In genomic region chr20:64041040-64041780, GRCh38 we compare ENCODE assay signal across 10 cellular contexts. TPM values are rescaled to one million over a fixed set of nuclear protein-coding genes. Genes with fewer than 3 reads are reported as not detected.
DNase-seq lines count a peak whose midpoint lies in the region; ATAC-seq and TF ChIP-seq lines count a peak whose summit lies in the region.
"Had no signal": no experiment of that assay in that cellular context is flagged by ENCODE, and none has a peak within 500 bp of the region (broad histone marks: within the 10 kb centered on the region; RNA-seq: fewer than 3 reads in every experiment).

No MANE protein-coding gene starts in this region.

- peak overlapping the region; percentile 74 for H3K4me3 Mint-ChIP-seq in activated T-cell treated with anti-CD3 and anti-CD28 coated beads, Interleukin-2, amount 50 U/mL, for 24 hours
- H3K4me3 Mint-ChIP-seq in central memory CD8-positive, alpha-beta T cell, result peak overlapping the region; percentile 73
- no peak overlapping the region for H3K4me3 Mint-ChIP-seq in neural progenitor cell

- peaks cover 29 to 94% (median 66%) of the 10 kb centered on the region in 6 donors for H3K4me1 ChIP-seq in spleen
- peaks cover 26% of the 10 kb centered on the region for H3K4me1 ChIP-seq in neural progenitor cell
- H3K4me1 ChIP-seq in testis, result peaks cover 19% of the 10 kb centered on the region

- H3K79me2 ChIP-seq in neural progenitor cell (ENCODE audit: low read depth), result no peaks in the 10 kb centered on the region

- intact Hi-C loops in spleen (cut with DNase I; ENCODE audit: low total_unique reads) (no loop called here), testis (cut with DNase I; ENCODE audit: low total_unique reads) (no loop called here)

- H3K9me3 ChIP-seq in spleen, result no peaks in the 10 kb centered on the region
- H3K9me3 ChIP-seq in neural progenitor cell (ENCODE audit: low read depth), result no peaks in the 10 kb centered on the region
- no peaks in the 10 kb centered on the region for H3K9me3 ChIP-seq in testis
- H3K9me3 ChIP-seq: SJSA1 had no signal

- no peak overlapping the region for H3K4me3 ChIP-seq in NB4 (ENCODE audit: low read depth, low read length)
- peak overlapping the region in 4 of 8 donors; percentile 49 to 71 (median 51) for H3K4me3 ChIP-seq in spleen
- H3K4me3 ChIP-seq in neural progenitor cell, result no peak overlapping the region
- H3K4me3 ChIP-seq in testis, result no peak overlapping the region
- H3K4me3 ChIP-seq: SJSA1 had no signal

- TF ChIP-seq CTCF in NB4 (IDR thresholded peaks at IDR 0.05; ENCODE audit: low read depth, low read length) (no peak), spleen (IDR thresholded peaks at IDR 0.05 in 8 of 11, conservative IDR thresholded peaks at IDR 0.05 in 3 of 11) (no peak), neural progenitor cell (IDR thresholded peaks at IDR 0.05) (no peak), testis (IDR thresholded peaks at IDR 0.05) (no peak)

- no peak overlapping the region for H3K9ac ChIP-seq in neural progenitor cell

- no peak for ATAC-seq in central memory CD8-positive, alpha-beta T cell (replicated peaks; ENCODE audit: extremely low read depth, poor library complexity, severe bottlenecking)

- peaks cover 41% of the 10 kb centered on the region for H3K4me1 Mint-ChIP-seq in activated T-cell treated with anti-CD3 and anti-CD28 coated beads, Interleukin-2, amount 50 U/mL, for 24 hours (ENCODE audit: low read depth)
- H3K4me1 Mint-ChIP-seq in central memory CD8-positive, alpha-beta T cell, result peaks cover 42% of the 10 kb centered on the region
- H3K4me1 Mint-ChIP-seq in neural progenitor cell, result peaks cover 16% of the 10 kb centered on the region

- H3K27ac Mint-ChIP-seq in activated T-cell treated with anti-CD3 and anti-CD28 coated beads, Interleukin-2, amount 50 U/mL, for 24 hours, result peak overlapping the region; percentile 31
- H3K27ac Mint-ChIP-seq in central memory CD8-positive, alpha-beta T cell (ENCODE audit: low read depth), result no peak overlapping the region
- no peak overlapping the region for H3K27ac Mint-ChIP-seq in neural progenitor cell

- H3K9me3 Mint-ChIP-seq in activated T-cell treated with anti-CD3 and anti-CD28 coated beads, Interleukin-2, amount 50 U/mL, for 24 hours, result no peaks in the 10 kb centered on the region
- H3K9me3 Mint-ChIP-seq in central memory CD8-positive, alpha-beta T cell, result no peaks in the 10 kb centered on the region
- no peaks in the 10 kb centered on the region for H3K9me3 Mint-ChIP-seq in neural progenitor cell

- H3K36me3 ChIP-seq in spleen (no peaks in the 10 kb centered on the region), neural progenitor cell (no peaks in the 10 kb centered on the region), testis (ENCODE audit: low read depth, missing control alignments) (no peaks in the 10 kb centered on the region)

- TF ChIP-seq POLR2A in NB4 (IDR thresholded peaks at IDR 0.05; ENCODE audit: extremely low read depth, insufficient read length) (no peak), spleen (IDR thresholded peaks at IDR 0.05) (no peak), testis (IDR thresholded peaks at IDR 0.05) (no peak)

- WGBS in spleen, 5 donors, result 46 to 60% (median 53%) methylated on average over 9 to 15 of the region's 15 CpGs
- 46 to 53% methylated on average over 11 to 15 of the region's 15 CpGs for WGBS in testis, 2 donors

- H4K20me1 ChIP-seq in neural progenitor cell (ENCODE audit: low read depth), result peaks cover 33% of the 10 kb centered on the region

- DNase-seq in activated T-cell treated with anti-CD3 and anti-CD28 coated beads, Interleukin-2, amount 50 U/mL, for 24 hours, result peak; percentile 41
- DNase-seq in activated T-cell treated with anti-CD3 and anti-CD28 coated beads for 4 hours (no peak), NB4 (ENCODE audit: low read depth) (peak; percentile 90), spleen (peak; percentile 74), neural progenitor cell (ENCODE audit: low spot score) (no peak), testis (no peak)
- DNase-seq in central memory CD8-positive, alpha-beta T cell (ENCODE audit: low spot score in 2 of 2), result no peak
- DNase-seq in central memory CD4-positive, alpha-beta T cell, result no peak
- DNase-seq: occipital lobe had no signal

- H3F3A ChIP-seq in neural progenitor cell (ENCODE audit: low read depth), result peaks cover 15% of the 10 kb centered on the region

- no peaks in the 10 kb centered on the region for H3K36me3 Mint-ChIP-seq in activated T-cell treated with anti-CD3 and anti-CD28 coated beads, Interleukin-2, amount 50 U/mL, for 24 hours (ENCODE audit: low read depth)
- peaks cover 11% of the 10 kb centered on the region for H3K36me3 Mint-ChIP-seq in central memory CD8-positive, alpha-beta T cell (ENCODE audit: insufficient read depth)
- no peaks in the 10 kb centered on the region for H3K36me3 Mint-ChIP-seq in neural progenitor cell

- H3K27me3 Mint-ChIP-seq in activated T-cell treated with anti-CD3 and anti-CD28 coated beads, Interleukin-2, amount 50 U/mL, for 24 hours, result peaks cover 13% of the 10 kb centered on the region
- peaks cover 6% of the 10 kb centered on the region for H3K27me3 Mint-ChIP-seq in central memory CD8-positive, alpha-beta T cell
- H3K27me3 Mint-ChIP-seq in neural progenitor cell (ENCODE audit: insufficient read depth, low read depth), result peaks cover 66% of the 10 kb centered on the region

- no peak overlapping the region for H2AFZ ChIP-seq in neural progenitor cell (replicated peaks)

- H3K27me3 ChIP-seq in spleen (replicated peaks in 1 of 7) (peaks cover 0 to 73% (median 10%) of the 10 kb centered on the region in 7 donors), neural progenitor cell (peaks cover 100% of the 10 kb centered on the region), testis (no peaks in the 10 kb centered on the region)

- H3K27ac ChIP-seq in spleen, result peak overlapping the region in 7 of 8 donors; percentile 3 to 90 (median 86)
- H3K27ac ChIP-seq in neural progenitor cell, result no peak overlapping the region
- H3K27ac ChIP-seq in testis, result no peak overlapping the region
- H3K27ac ChIP-seq: SJSA1 had no signal

- H3K4me2 ChIP-seq in neural progenitor cell, result no peak overlapping the region

RNA-seq across cellular contexts. Expression of gene C20orf204, which starts 5.2 kb away (rescaled TPM):
- 1 to 10 TPM in 5 of 7 donors, under 1 TPM in 2; 0.85 to 3.4 (median 2.0) TPM for total RNA-seq in spleen
- polyA plus RNA-seq in spleen, result 1 to 10 TPM; 1.5 to 3.9 (median 1.9) TPM
- total RNA-seq in neural progenitor cell (ENCODE audit: low replicate concordance), result 0.04 and 0.96 TPM in 2 replicates
- total RNA-seq in testis, result 1 to 10 TPM; 4.5 to 8.3 TPM
- 2.9 TPM for polyA plus RNA-seq in testis (ENCODE audit: insufficient read depth, low read depth, low replicate concordance)

RNA-seq across cellular contexts. Expression of gene SOX18, which starts 8.2 kb away (rescaled TPM):
- total RNA-seq in spleen (10 to 100 TPM; 12.1 to 63.1 (median 42.0) TPM), neural progenitor cell (ENCODE audit: low replicate concordance) (not detected in 2 replicates), testis (10 to 100 TPM in 1 of 2 donors, 1 to 10 TPM in 1; 6.1 to 17.1 TPM)
- polyA plus RNA-seq in spleen (10 to 100 TPM in 2 of 3 donors, 1 to 10 TPM in 1; 7.3 to 25.5 (median 22.3) TPM), testis (ENCODE audit: insufficient read depth, low read depth, low replicate concordance) (7.9 TPM)

RNA-seq across cellular contexts. Expression of gene TCEA2, which starts 21.8 kb away (rescaled TPM):
- 10 to 100 TPM; 18.6 to 60.8 (median 45.0) TPM for total RNA-seq in spleen
- polyA plus RNA-seq in spleen, result 10 to 100 TPM; 35.9 to 47.5 (median 41.5) TPM
- 23.2 and 51.2 TPM in 2 replicates for total RNA-seq in neural progenitor cell (ENCODE audit: low replicate concordance)
- total RNA-seq in testis, result 100 to 1,000 TPM in 1 of 2 donors, 10 to 100 TPM in 1; 94.5 to 126 TPM
- polyA plus RNA-seq in testis (ENCODE audit: insufficient read depth, low read depth, low replicate concordance), result 171 TPM

RNA-seq across cellular contexts. Expression of gene RGS19, which starts 38.1 kb away (rescaled TPM):
- total RNA-seq in spleen (100 to 1,000 TPM in 4 of 7 donors, 10 to 100 TPM in 3; 91.6 to 186 (median 107) TPM), neural progenitor cell (ENCODE audit: low replicate concordance) (2.0 and 11.0 TPM in 2 replicates), testis (10 to 100 TPM in 1 of 2 donors, 1 to 10 TPM in 1; 4.4 to 10.4 TPM)
- polyA plus RNA-seq in spleen (100 to 1,000 TPM in 1 of 3 donors, 10 to 100 TPM in 2; 80.4 to 125 (median 82.0) TPM), testis (ENCODE audit: insufficient read depth, low read depth, low replicate concordance) (7.3 TPM)

RNA-seq across cellular contexts. Expression of gene OPRL1, which starts 38.7 kb away (rescaled TPM):
- total RNA-seq in spleen (1 to 10 TPM; 3.7 to 7.9 (median 5.1) TPM), neural progenitor cell (ENCODE audit: low replicate concordance) (1.3 and 3.3 TPM in 2 replicates), testis (1 to 10 TPM; 6.0 to 7.7 TPM)
- polyA plus RNA-seq in spleen (1 to 10 TPM; 1.9 to 4.9 (median 2.5) TPM), testis (ENCODE audit: insufficient read depth, low read depth, low replicate concordance) (9.4 TPM)

Comparison
In these comparisons a context has a peak if more than half of its experiments do, and no peak if none do; other contexts are left out.
1. DNase-seq: peak in activated T-cell treated with anti-CD3 and anti-CD28 coated beads, Interleukin-2, amount 50 U/mL, for 24 hours (single experiment), NB4 (single experiment) and spleen (single experiment); none in activated T-cell treated with anti-CD3 and anti-CD28 coated beads for 4 hours (single experiment), central memory CD8-positive, alpha-beta T cell (0 of 2), central memory CD4-positive, alpha-beta T cell (single experiment), neural progenitor cell (single experiment) and testis (single experiment).
2. H3K27ac ChIP-seq: peak in spleen (7 of 8); none in neural progenitor cell (single experiment) and testis (0 of 2).